In the genomic region with DNA sequence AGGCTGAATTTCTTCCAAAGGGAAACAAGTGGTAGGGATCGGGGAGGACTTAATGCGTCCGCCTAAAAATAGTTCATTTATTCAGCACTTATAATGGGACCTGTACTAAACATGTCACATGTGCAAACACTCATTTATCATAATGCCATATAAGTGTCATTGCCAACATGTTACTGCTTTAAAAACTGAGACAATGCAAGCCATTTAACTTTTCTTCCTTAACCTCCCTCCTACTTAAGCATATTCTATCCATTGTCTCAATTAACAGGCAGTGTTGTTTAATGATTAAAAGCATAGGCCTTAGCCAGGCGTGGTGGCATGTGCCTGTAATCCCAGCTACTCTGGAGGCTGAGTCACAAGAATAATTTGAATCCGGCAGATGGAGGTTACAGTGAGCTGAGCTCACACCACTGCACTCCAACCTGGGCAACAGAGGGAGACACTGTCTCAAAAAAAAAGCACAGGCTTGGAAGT, we compare ENCODE assay signal across 11 cellular contexts. TPM values are rescaled to one million over a fixed set of nuclear protein-coding genes. Genes with fewer than 3 reads are reported as not detected.
DNase-seq lines count a peak whose midpoint lies in the region; ATAC-seq, FAIRE-seq and TF ChIP-seq lines count a peak whose summit lies in the region.
"Had no signal": no experiment of that assay in that cellular context is flagged by ENCODE, and none has a peak within 500 bp of the region (broad histone marks: within the 10 kb centered on the region; RNA-seq: fewer than 3 reads in every experiment).

No MANE protein-coding gene starts in this region.

- WGBS in IMR-90 (ENCODE audit: extremely low coverage in 2 of 2, insufficient read length in 1 of 2), 2 experiments, result 100% methylated on average over 3 of the region's 5 CpGs; no CpG with 5 or more reads in 1 of the 2 experiments
- WGBS in K562 (ENCODE audit: insufficient coverage, low coverage, missing lambda C conversion rate), result 88% methylated on average over 5 of the region's 5 CpGs

- peaks cover 8% of the 10 kb centered on the region for H3K9me1 ChIP-seq in IMR-90 (ENCODE audit: insufficient read depth, low read length)
- no peaks in the 10 kb centered on the region for H3K9me1 ChIP-seq in K562 (ENCODE audit: control insufficient read depth, insufficient read depth, low read length)

- H4K8ac ChIP-seq in IMR-90 (ENCODE audit: low read depth in 2 of 2, low read length in 2 of 2), result no peak overlapping the region

- dilution Hi-C loops in IMR-90 (cut with HindIII; ENCODE audit: low sequenced_read_pairs, unreplicated experiment), result no loop called here

- H3K4me1 ChIP-seq in BE2C (peaks cover 3% of the 10 kb centered on the region; the same call in 1 of the 2 replicates), IMR-90 (ENCODE audit: control insufficient read depth, insufficient read depth, low read length) (no peaks in the 10 kb centered on the region), K562 (replicated peaks in 1 of 2; ENCODE audit: control insufficient read depth in 2 of 2, insufficient read depth in 2 of 2, low read length in 2 of 2) (no peaks in the 10 kb centered on the region)

- no peak overlapping the region for H2BK5ac ChIP-seq in IMR-90 (ENCODE audit: low read depth, low read length, poor library complexity, severe bottlenecking)

- no peak for DNase-seq in BE2C
- peak; percentile 59 for DNase-seq in IMR-90
- no peak for DNase-seq in K562 (ENCODE audit: extremely low read depth in 1 of 4, low spot score in 3 of 4)
- peak; percentile 13 to 30 for DNase-seq in left colon
- DNase-seq in activated CD4-positive, CD25-positive, alpha-beta regulatory T cell treated with anti-CD3 and anti-CD28 coated beads, Interleukin-2, amount 50 U/mL, for 72 hours, result no peak
- DNase-seq in stimulated activated CD4-positive, alpha-beta T cell treated with anti-CD3 and anti-CD28 coated beads, Interleukin-15, amount 100 ng/mL, for 24 hours, result no peak
- DNase-seq: COR-L47 had no signal

- H3K4me3 ChIP-seq in BE2C (ENCODE audit: low read depth, low read length) (no peak overlapping the region), IMR-90 (ENCODE audit: insufficient read depth, low read depth, low read length) (no peak overlapping the region), K562 (no peak overlapping the region)

- peak overlapping the region; percentile 75; the same call in 1 of the 2 replicates for H3K23ac ChIP-seq in IMR-90 (ENCODE audit: low read depth, low read length)

- intact Hi-C loops in IMR-90 (cut with micrococcal nuclease) (loop anchor here (5.0 kb wide), 1 partner anchor 46 kb away; no protein-coding TSS in a partner anchor), K562 (cut with micrococcal nuclease) (no loop called here), left colon (cut with DNase I, micrococcal nuclease) (no loop called here)

- H2AFZ ChIP-seq in IMR-90 (replicated peaks; ENCODE audit: low read length, poor library complexity), result no peak overlapping the region
- H2AFZ ChIP-seq in K562 (ENCODE audit: low read depth, low read length), result no peak overlapping the region

- in situ Hi-C loops in IMR-90 (cut with MboI; ENCODE audit: low sequenced_read_pairs) (loop anchor here (10.0 kb wide), 1 partner anchor 234 kb away; no protein-coding TSS in a partner anchor), K562 (cut with MboI) (no loop called here)

- H3K4me2 ChIP-seq in IMR-90 (ENCODE audit: low read depth, low read length) (no peak overlapping the region), K562 (ENCODE audit: insufficient read depth, low read length) (no peak overlapping the region)

- no peak overlapping the region for H3K56ac ChIP-seq in IMR-90 (ENCODE audit: extremely low read depth, insufficient read depth, low read length)

- H3K9me3 ChIP-seq in BE2C (no peaks in the 10 kb centered on the region), IMR-90 (ENCODE audit: control insufficient read depth, insufficient read depth, low read length) (no peaks in the 10 kb centered on the region), K562 (replicated peaks; ENCODE audit: control insufficient read depth, insufficient read depth, low read depth, low read length) (no peaks in the 10 kb centered on the region)
- H3K9me3 ChIP-seq: neutrophil had no signal

- peaks cover 16% of the 10 kb centered on the region for H3K36me3 ChIP-seq in BE2C
- peaks cover 5% of the 10 kb centered on the region for H3K36me3 ChIP-seq in IMR-90 (ENCODE audit: control insufficient read depth, insufficient read depth, low read length)
- H3K36me3 ChIP-seq in K562 (ENCODE audit: control insufficient read depth, insufficient read depth, low read length), result peaks cover 58% of the 10 kb centered on the region

- 0 out of 2 replicates have a peak, but pooled peaks have one; percentile 3 for TF ChIP-seq CTCF in BE2C (IDR thresholded peaks at IDR 0.05; ENCODE audit: low read depth, low read length)
- peak; percentile 22; the same call in 1 of the 2 replicates for TF ChIP-seq CTCF in IMR-90 (conservative IDR thresholded peaks at IDR 0.05; ENCODE audit: low read depth, low read length)
- no peak for TF ChIP-seq CTCF in K562 (IDR thresholded peaks at IDR 0.05 in 2 of 3, conservative IDR thresholded peaks at IDR 0.05 in 1 of 3; ENCODE audit: insufficient read depth in 2 of 3, low read depth in 1 of 3, low read length in 3 of 3)

- CTCF ChIA-PET in IMR-90 (lab: Yijun Ruan, JAX), result interaction anchor here (0.7 kb wide), 1 partner anchor 264 kb away, joined by 3 read pairs; no protein-coding TSS in a partner anchor
- CTCF ChIA-PET in K562 (lab: Yijun Ruan, JAX; ENCODE audit: low intra/inter-chr PET ratio), result no interaction called here

- H4K91ac ChIP-seq in IMR-90 (ENCODE audit: insufficient read depth, low read depth, low read length), result no peak overlapping the region

- no peak overlapping the region for H2BK20ac ChIP-seq in IMR-90 (ENCODE audit: low read depth, low read length)

- no peaks in the 10 kb centered on the region for H3K79me2 ChIP-seq in K562 (ENCODE audit: control insufficient read depth, insufficient read depth, low read length)

- H3K27me3 ChIP-seq in BE2C, result no peaks in the 10 kb centered on the region
- H3K27me3 ChIP-seq in IMR-90 (ENCODE audit: control insufficient read depth, insufficient read depth, low read length), result no peaks in the 10 kb centered on the region
- H3K27me3 ChIP-seq in K562 (ENCODE audit: control insufficient read depth in 2 of 2, insufficient read depth in 2 of 2, low read length in 2 of 2), result no peaks in the 10 kb centered on the region
- H3K27me3 ChIP-seq: neutrophil had no signal

- no peak overlapping the region for H3K9ac ChIP-seq in IMR-90 (ENCODE audit: low read depth, low read length)
- H3K9ac ChIP-seq in K562 (ENCODE audit: insufficient read depth in 1 of 2, low read depth in 2 of 2, low read length in 2 of 2), result no peak overlapping the region

- H2BK120ac ChIP-seq in IMR-90 (ENCODE audit: low read depth, low read length), result no peak overlapping the region

- peak; percentile 81 for ATAC-seq in IMR-90 (ENCODE audit: low read depth)
- ATAC-seq in K562, result peak; percentile 48; the same call in 2 of the 3 replicates
- ATAC-seq in left colon, result peak; percentile 79
- ATAC-seq in HG03342 (IDR thresholded peaks at IDR 0.05; ENCODE audit: unreplicated experiment), result no peak
- no peak for ATAC-seq in GM19452 (IDR thresholded peaks at IDR 0.05; ENCODE audit: unreplicated experiment)
- ATAC-seq: activated CD4-positive, CD25-positive, alpha-beta regulatory T cell treated with anti-CD3 and anti-CD28 coated beads, Interleukin-2, amount 50 U/mL, for 24 hours had no signal

- BruUV-seq in IMR-90 (replicated peaks; lab: Mats Ljungman, UMichigan) (no TSS peak), K562 (replicated peaks; lab: Mats Ljungman, UMichigan) (no TSS peak)

- no peak for TF ChIP-seq POLR2A in IMR-90 (IDR thresholded peaks at IDR 0.05; ENCODE audit: low read depth, low read length)
- TF ChIP-seq POLR2A in K562 (conservative IDR thresholded peaks at IDR 0.05), result no peak

- H3K27ac ChIP-seq in IMR-90 (ENCODE audit: insufficient read depth, low read length) (no peak overlapping the region), K562 (ENCODE audit: extremely low read depth, low read depth, low read length) (no peak overlapping the region)
- H3K27ac ChIP-seq: neutrophil had no signal

- peak; percentile 15 for FAIRE-seq in K562 (lab: Jason Lieb, UNC)

- no peak overlapping the region for H3K14ac ChIP-seq in IMR-90 (replicated peaks; ENCODE audit: low read depth, low read length)

- H3K79me1 ChIP-seq in IMR-90 (ENCODE audit: low read depth in 1 of 2, low read length in 2 of 2), result peaks cover 8 to 19% of the 10 kb centered on the region in 2 experiments; a peak in 3 of 4 replicates

- peak; percentile 18; the same call in 1 of the 2 replicates for TF ChIP-seq RAD21 in IMR-90 (IDR thresholded peaks at IDR 0.05; ENCODE audit: low read length)
- no peak for TF ChIP-seq RAD21 in K562 (CRISPR knock-in tag; conservative IDR thresholded peaks at IDR 0.05 in 1 of 2, IDR thresholded peaks at IDR 0.05 in 1 of 2)

- no peak overlapping the region for H3K4ac ChIP-seq in IMR-90 (ENCODE audit: low read depth, low read length)

- no peak for TF ChIP-seq EP300 in K562 (IDR thresholded peaks at IDR 0.05; ENCODE audit: low read length)

- no peak overlapping the region for H2AK5ac ChIP-seq in IMR-90 (ENCODE audit: low read depth, low read length)

- H3K18ac ChIP-seq in IMR-90 (ENCODE audit: low read depth, low read length), result no peak overlapping the region

- H4K20me1 ChIP-seq in IMR-90 (ENCODE audit: insufficient read depth, low read length) (no peaks in the 10 kb centered on the region; the same call in 1 of the 2 replicates), K562 (replicated peaks; ENCODE audit: control insufficient read depth, insufficient read depth, low read length) (no peaks in the 10 kb centered on the region)

- POLR2A ChIA-PET in IMR-90 (lab: Charles Lee; ENCODE audit: unreplicated experiment) (interaction anchor here (0.7 kb wide), 1 partner anchor 52 kb away, joined by 3 read pairs; no protein-coding TSS in a partner anchor), K562 (lab: Yijun Ruan, JAX) (no interaction called here)

- H2AK9ac ChIP-seq in IMR-90 (replicated peaks; ENCODE audit: low read depth, low read length, poor library complexity), result no peak overlapping the region

- no peak overlapping the region for H2BK15ac ChIP-seq in IMR-90 (ENCODE audit: low read depth, low read length)

- H4K5ac ChIP-seq in IMR-90 (ENCODE audit: low read depth, low read length), result no peak overlapping the region

RNA-seq across cellular contexts. Expression of gene SCFD1, which starts 13.5 kb away (rescaled TPM):
- polyA plus RNA-seq in BE2C (2012; ENCODE audit: insufficient read depth, insufficient read length, low read depth), result 39.5 TPM
- 74.0 and 143 TPM in 2 replicates for total RNA-seq in IMR-90 (2012; rRNA removed)
- polyA plus RNA-seq in IMR-90 (2012; rRNA removed), result 43.2 and 51.4 TPM in 2 replicates
- 6.2 and 8.8 TPM in 2 replicates for polyA plus RNA-seq in IMR-90 (2012; cell fraction: cytosol; rRNA removed)
- 6.4 and 72.5 TPM in 2 replicates for polyA plus RNA-seq in IMR-90 (2012; cell fraction: nucleus; rRNA removed; ENCODE audit: low replicate concordance)
- total RNA-seq in K562 (2011; cell fraction: chromatin; rRNA removed; ENCODE audit: low replicate concordance), result 85.0 and 349 TPM in 2 replicates
- total RNA-seq in K562 (2011; cell fraction: nucleolus; rRNA removed), result 36.5 and 54.1 TPM in 2 replicates
- 106 and 172 TPM in 2 replicates for total RNA-seq in K562 (2011; cell fraction: nucleoplasm; rRNA removed)
- 46.7 and 49.6 TPM in 2 replicates for total RNA-seq in K562 (2014; rRNA removed)
- 94.2 and 96.0 TPM in 2 replicates for total RNA-seq in K562 (2014; rRNA removed; fragmentation: Illumina TruSeq; extraction: Trizol)
- 64.0 and 75.2 TPM in 2 replicates for total RNA-seq in K562 (2015; rRNA removed; fragmentation: Illumina TruSeq; extraction: Trizol)
- 54.6 and 56.9 TPM in 2 replicates for total RNA-seq in K562 (2021)
- polyA plus RNA-seq in K562 (2011; rRNA removed), result 83.5 and 112 TPM in 2 replicates
- polyA plus RNA-seq in K562 (2011; cell fraction: cytosol; rRNA removed), result 17.1 and 34.0 TPM in 2 replicates
- polyA plus RNA-seq in K562 (2011; cell fraction: nucleus; rRNA removed), result 29.6 and 54.3 TPM in 2 replicates
- 49.4 and 60.8 TPM in 2 replicates for polyA plus RNA-seq in K562 (2012)
- 54.0 and 60.1 TPM in 2 replicates for polyA plus RNA-seq in K562 (2014; fragmentation: Illumina TruSeq; extraction: Trizol)
- polyA plus RNA-seq in K562 (2014; fragmentation: Nextera tagmentation; extraction: Ambion mirVana), result 10 to 100 TPM; 75.8 to 86.8 TPM
- 48.9 and 81.3 TPM in 2 replicates for polyA plus RNA-seq in K562 (2014; rRNA removed)
- 148 and 150 TPM in 2 replicates for polyA minus RNA-seq in K562 (2011; rRNA and poly(A)+ RNA removed)
- polyA minus RNA-seq in K562 (2011; cell fraction: cytosol; rRNA and poly(A)+ RNA removed), result 23.0 and 33.3 TPM in 2 replicates
- 62.7 and 127 TPM in 2 replicates for polyA minus RNA-seq in K562 (2011; cell fraction: nucleus; rRNA and poly(A)+ RNA removed)
- total RNA-seq in left colon, result 10 to 100 TPM; 77.8 to 79.1 TPM

RNA-seq across cellular contexts. Expression of gene G2E3, which starts 49.6 kb away (rescaled TPM):
- 5.8 TPM for polyA plus RNA-seq in BE2C (2012; ENCODE audit: insufficient read depth, insufficient read length, low read depth)
- total RNA-seq in IMR-90 (2012; rRNA removed) (19.4 and 41.1 TPM in 2 replicates), K562 (2014; rRNA removed) (9.8 and 10.7 TPM in 2 replicates), K562 (2014; rRNA removed; fragmentation: Illumina TruSeq; extraction: Trizol) (35.4 and 41.0 TPM in 2 replicates), K562 (2015; rRNA removed; fragmentation: Illumina TruSeq; extraction: Trizol) (24.7 and 25.4 TPM in 2 replicates), K562 (2021) (24.2 and 25.8 TPM in 2 replicates), left colon (10 to 100 TPM; 12.9 to 14.2 TPM)
- polyA plus RNA-seq in IMR-90 (2012; rRNA removed) (6.9 and 9.6 TPM in 2 replicates), K562 (2011; rRNA removed) (25.3 and 31.3 TPM in 2 replicates), K562 (2014; fragmentation: Illumina TruSeq; extraction: Trizol) (18.1 and 20.4 TPM in 2 replicates), K562 (2014; fragmentation: Nextera tagmentation; extraction: Ambion mirVana) (10 to 100 TPM; 20.2 to 53.5 TPM), K562 (2014; rRNA removed) (13.6 and 14.7 TPM in 2 replicates)
- polyA plus RNA-seq in IMR-90 (2012; cell fraction: cytosol; rRNA removed), result 0.59 and 1.5 TPM in 2 replicates
- polyA plus RNA-seq in IMR-90 (2012; cell fraction: nucleus; rRNA removed; ENCODE audit: low replicate concordance), result 1.9 and 16.3 TPM in 2 replicates
- 17.0 and 66.9 TPM in 2 replicates for total RNA-seq in K562 (2011; cell fraction: chromatin; rRNA removed; ENCODE audit: low replicate concordance)
- total RNA-seq in K562 (2011; cell fraction: nucleolus; rRNA removed), result 10.3 and 14.1 TPM in 2 replicates
- total RNA-seq in K562 (2011; cell fraction: nucleoplasm; rRNA removed), result 27.8 and 43.4 TPM in 2 replicates
- 3.2 and 7.3 TPM in 2 replicates for polyA plus RNA-seq in K562 (2011; cell fraction: cytosol; rRNA removed)
- polyA plus RNA-seq in K562 (2011; cell fraction: nucleus; rRNA removed), result 9.6 and 12.7 TPM in 2 replicates
- 12.9 and 13.2 TPM in 2 replicates for polyA plus RNA-seq in K562 (2012)
- 49.3 and 50.0 TPM in 2 replicates for polyA minus RNA-seq in K562 (2011; rRNA and poly(A)+ RNA removed)
- 17.1 and 23.4 TPM in 2 replicates for polyA minus RNA-seq in K562 (2011; cell fraction: cytosol; rRNA and poly(A)+ RNA removed)
- polyA minus RNA-seq in K562 (2011; cell fraction: nucleus; rRNA and poly(A)+ RNA removed), result 16.8 and 33.2 TPM in 2 replicates

Comparison
In these comparisons a context has a peak if more than half of its experiments do, and no peak if none do; other contexts are left out.
1. DNase-seq: peak in IMR-90 (single experiment) and left colon (2 of 2); none in BE2C (single experiment), K562 (0 of 4), activated CD4-positive, CD25-positive, alpha-beta regulatory T cell treated with anti-CD3 and anti-CD28 coated beads, Interleukin-2, amount 50 U/mL, for 72 hours (single experiment) and stimulated activated CD4-positive, alpha-beta T cell treated with anti-CD3 and anti-CD28 coated beads, Interleukin-15, amount 100 ng/mL, for 24 hours (single experiment).
2. CTCF ChIP-seq: peak in BE2C (single experiment) and IMR-90 (single experiment); none in K562 (0 of 3).
3. ATAC-seq: peak in IMR-90 (single experiment), K562 (single experiment) and left colon (single experiment); none in HG03342 (single experiment) and GM19452 (single experiment).